Comparison of ENCODE assay signal across 33 cellular contexts in the genomic region with DNA sequence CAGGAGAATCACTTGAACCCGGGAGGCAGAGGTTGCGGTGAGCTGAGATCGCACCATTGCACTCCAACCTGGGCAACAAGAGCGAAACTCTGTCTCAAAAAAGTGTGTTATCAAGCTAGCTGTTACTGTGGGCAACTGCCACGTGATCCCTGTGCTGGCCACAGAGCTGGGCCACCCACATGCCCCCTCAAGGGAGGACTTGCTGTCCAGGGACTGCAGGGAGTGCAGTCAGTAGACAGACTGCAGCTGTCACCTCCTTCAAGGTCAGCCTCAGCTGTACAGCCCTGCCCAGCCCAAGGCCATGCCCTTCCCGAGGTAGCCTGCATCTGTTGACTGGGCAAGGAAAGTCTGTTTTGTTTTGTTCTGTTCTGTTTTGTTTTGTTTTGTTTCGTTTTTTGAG. TPM values are rescaled to one million over a fixed set of nuclear protein-coding genes. Genes with fewer than 3 reads are reported as not detected.
"Had no signal": no experiment of that assay in that cellular context is flagged by ENCODE, and none has a peak within 500 bp of the region (broad histone marks: within the 10 kb centered on the region; RNA-seq: fewer than 3 reads in every experiment).

No MANE protein-coding gene starts in this region.

- H3K27ac ChIP-seq: ascending aorta, cardiac muscle cell, Peyer's patch, RWPE1, WERI-Rb-1 had no signal

- H3K27me3 ChIP-seq: ascending aorta, cardiac muscle cell, Peyer's patch had no signal

- ATAC-seq: activated CD8-positive, alpha-beta T cell treated with anti-CD3 and anti-CD28 coated beads, Interleukin-2, amount 10 ng/mL, durations not matched to agents 7 days and 5 days; PC-3; Right ventricle myocardium inferior had no signal

- H3K4me1 ChIP-seq: ascending aorta, Peyer's patch had no signal

- DNase-seq: activated CD4-positive, alpha-beta T cell treated with anti-CD3 and anti-CD28 coated beads for 1 hour; activated CD4-positive, alpha-beta T cell treated with anti-CD3 and anti-CD28 coated beads for 48 hours; activated CD4-positive, CD25-positive, alpha-beta regulatory T cell; activated CD8-positive, alpha-beta T cell treated with anti-CD3 and anti-CD28 coated beads, Interleukin-2, amount 10 ng/mL, durations not matched to agents 7 days and 5 days; activated gamma-delta T cell; activated naive CD4-positive, alpha-beta T cell treated with Interleukin-2 at 50 U/mL for 16 hours; activated naive CD8-positive, alpha-beta T cell treated with anti-CD3 and anti-CD28 coated beads, Interleukin-2, amount 10 ng/mL, durations not matched to agents 7 days and 5 days; activated T-cell treated with anti-CD3 and anti-CD28 coated beads, Interleukin-2, amount 50 U/mL, for 24 hours; amygdala; Karpas-422; KBM-7; MG63; NCI-H1048; NCI-H1105 treated with DMSO at 0.1 percent for 48 hours; NCI-H1436; NCI-H1694; NCI-H1930; NCI-H2081 treated with DMSO at 0.1 percent for 48 hours; NCI-H510A; NCI-H526; NCI-H748 treated with DMSO at 0.1 percent for 48 hours; NK-92 treated with Interleukin-12 subunit alpha and Interleukin-12 subunit beta, amount 100 ng/mL, for 24 hours; PC-3; Peyer's patch; SIG-M5; SW 1271; T-helper 1 cell; T1000; WERI-Rb-1 had no signal

- H3K36me3 ChIP-seq: ascending aorta, cardiac muscle cell, MG63, Peyer's patch, WERI-Rb-1 had no signal

- H3K4me3 ChIP-seq: ascending aorta, cardiac muscle cell, MG63, Peyer's patch had no signal

- H3K9me3 ChIP-seq: ascending aorta, MG63, Peyer's patch had no signal

RNA-seq across cellular contexts. Expression of gene BICDL1, which starts 46.6 kb away (rescaled TPM):
- total RNA-seq: ascending aorta had no signal
